ENCODE assay signal across 8 cellular contexts in genomic region chr7:99616359-99617186, GRCh38. TPM values are rescaled to one million over a fixed set of nuclear protein-coding genes. Genes with fewer than 3 reads are reported as not detected.
DNase-seq lines count a peak whose midpoint lies in the region; ATAC-seq lines count a peak whose summit lies in the region.

Gene ZSCAN25, plus strand, starts transcription at chr7:99616946. Its CDS starts 2,661 bp downstream, at chr7:99619607.

- peaks cover 33% of the 10 kb centered on the region for H3K36me3 Mint-ChIP-seq in activated CD8-positive, alpha-beta memory T cell treated with anti-CD3 and anti-CD28 coated beads, Interleukin-2, amount 10 ng/mL, durations not matched to agents 7 days and 5 days

- no peaks in the 10 kb centered on the region for H3K9me3 ChIP-seq in mesodermal cell (ENCODE audit: control insufficient read depth, low read length)

- peaks cover 51% of the 10 kb centered on the region for H3K4me1 Mint-ChIP-seq in activated CD8-positive, alpha-beta memory T cell treated with anti-CD3 and anti-CD28 coated beads, Interleukin-2, amount 10 ng/mL, durations not matched to agents 7 days and 5 days

- peaks cover 21% of the 10 kb centered on the region for H3K4me1 ChIP-seq in mesodermal cell (ENCODE audit: control insufficient read depth, insufficient read depth, low read length, poor library complexity, severe bottlenecking)

- H3K9me3 Mint-ChIP-seq in activated CD8-positive, alpha-beta memory T cell treated with anti-CD3 and anti-CD28 coated beads, Interleukin-2, amount 10 ng/mL, durations not matched to agents 7 days and 5 days (ENCODE audit: low read depth), result no peaks in the 10 kb centered on the region

- peak within 1 kb of the TSS; percentile 86 for H3K27ac ChIP-seq in mesodermal cell (ENCODE audit: low read depth, low read length, severe bottlenecking)

- no peaks in the 10 kb centered on the region for H3K27me3 Mint-ChIP-seq in activated CD8-positive, alpha-beta memory T cell treated with anti-CD3 and anti-CD28 coated beads, Interleukin-2, amount 10 ng/mL, durations not matched to agents 7 days and 5 days

- peaks cover 33% of the 10 kb centered on the region for H3K36me3 ChIP-seq in mesodermal cell (ENCODE audit: control insufficient read depth, insufficient read depth, low read length)

- DNase-seq in COR-L47 (lab: John Stamatoyannopoulos, UW) (peak; percentile 92), HT1080 (ENCODE audit: low read depth) (peak; percentile 88), NOMO-1 treated with dmso at 0.1 percent for 144 hours (lab: John Stamatoyannopoulos, UW; ENCODE audit: unreplicated experiment) (peak; percentile 81)
- peak; percentile 94 for DNase-seq in activated CD8-positive, alpha-beta memory T cell treated with anti-CD3 and anti-CD28 coated beads, Interleukin-2, amount 10 ng/mL, durations not matched to agents 7 days and 5 days
- DNase-seq in stimulated activated CD8-positive, alpha-beta memory T cell treated with anti-CD3 and anti-CD28 coated beads, Interleukin-15, amount 100 ng/mL, for 4 hours (ENCODE audit: low read depth in 2 of 2), result peak; percentile 64 to 75

- CTCF ChIA-PET in activated CD8-positive, alpha-beta memory T cell treated with anti-CD3 and anti-CD28 coated beads, Interleukin-2, amount 10 ng/mL, durations not matched to agents 7 days and 5 days (lab: Charles Lee), result interaction anchor here (0.6 to 2.1 kb wide), 10 partner anchors 7 to 1745 kb away, joined by 3 to 10 read pairs (median 3); partner anchors contain the start of genes FAM200A and TMEM225B

- H3K4me3 Mint-ChIP-seq in activated CD8-positive, alpha-beta memory T cell treated with anti-CD3 and anti-CD28 coated beads, Interleukin-2, amount 10 ng/mL, durations not matched to agents 7 days and 5 days, result peak within 1 kb of the TSS; percentile 90

- in situ Hi-C loops in endometrial microvascular endothelial cells (cut with HindIII; ENCODE audit: inconsistent ontology term, low pct_unique_long_range_greater_than_20kb, low sequenced_read_pairs), result no loop called here

- ATAC-seq in GM19468 (IDR thresholded peaks at IDR 0.05; ENCODE audit: extremely low read depth, unreplicated experiment), result peak; percentile 88
- ATAC-seq in activated CD8-positive, alpha-beta memory T cell treated with anti-CD3 and anti-CD28 coated beads, Interleukin-2, amount 10 ng/mL, durations not matched to agents 7 days and 5 days, result peak; percentile 94

- 0 to 1% methylated on average over 51 to 54 of the region's 59 CpGs for WGBS in mesodermal cell (ENCODE audit: insufficient coverage in 2 of 2), 2 experiments

- H3K4me3 ChIP-seq in mesodermal cell (ENCODE audit: extremely low read depth, insufficient read depth, low read length, poor library complexity, severe bottlenecking), result peak within 1 kb of the TSS; percentile 95

- peak within 1 kb of the TSS; percentile 94 for H3K27ac Mint-ChIP-seq in activated CD8-positive, alpha-beta memory T cell treated with anti-CD3 and anti-CD28 coated beads, Interleukin-2, amount 10 ng/mL, durations not matched to agents 7 days and 5 days

RNA-seq across cellular contexts. Expression of gene ZSCAN25, which starts in this region (rescaled TPM):
- total RNA-seq in HT1080 (2014; rRNA removed; shearing (Covaris generic)), result 8.3 and 14.2 TPM in 2 replicates
- polyA plus RNA-seq in HT1080 (2015; cell fraction: cytosol; rRNA removed), result 5.3 and 5.7 TPM in 2 replicates
- polyA plus RNA-seq in HT1080 (2015; cell fraction: nucleus; rRNA removed), result 13.8 and 14.1 TPM in 2 replicates
- total RNA-seq in activated CD8-positive, alpha-beta memory T cell treated with anti-CD3 and anti-CD28 coated beads, Interleukin-2, amount 10 ng/mL, durations not matched to agents 7 days and 5 days, result 10 to 100 TPM; 26.8 to 31.7 TPM
- 17.3 TPM for total RNA-seq in endometrial microvascular endothelial cells (ENCODE audit: inconsistent ontology term)
- polyA plus RNA-seq in mesodermal cell (2013, experiment 1 of 2), result 7.3 TPM
- polyA plus RNA-seq in mesodermal cell (2013, experiment 2 of 2), result 7.6 TPM

Comparison
In these comparisons a context has a peak if more than half of its experiments do, and no peak if none do; other contexts are left out.
1. Peak in every context shown above with its lines: DNase-seq, ATAC-seq, H3K4me3 ChIP-seq and H3K27ac ChIP-seq.